In genomic region chr20:35511814-35512420, GRCh38 we compare ENCODE assay signal across 1 cellular context.
TF ChIP-seq lines count a peak whose summit lies in the region.

No MANE protein-coding gene starts in this region.

TF ChIP-seq in HepG2, 621 proteins besides CTCF, POLR2A, EP300 and RAD21 (continued from another document):
- TF ChIP-seq STAG1 (CRISPR knock-in tag; IDR thresholded peaks at IDR 0.05) (peak; percentile 89), HMGXB3 (CRISPR knock-in tag; IDR thresholded peaks at IDR 0.05; ENCODE audit: borderline replicate concordance) (peak; percentile 32; the same call in 1 of the 2 replicates), CSRNP2 (CRISPR knock-in tag; conservative IDR thresholded peaks at IDR 0.05; ENCODE audit: low read depth) (no peak), MIXL1 (CRISPR knock-in tag; IDR thresholded peaks at IDR 0.05) (0 out of 2 replicates have a peak, but pooled peaks have one; percentile 16), ZNF792 (CRISPR knock-in tag; IDR thresholded peaks at IDR 0.05) (peak; percentile 25; the same call in 1 of the 2 replicates), ZNF543 (CRISPR knock-in tag; IDR thresholded peaks at IDR 0.05) (no peak), SMC3 (IDR thresholded peaks at IDR 0.05; ENCODE audit: low read length) (peak; percentile 76), CHD4 (IDR thresholded peaks at IDR 0.05; ENCODE audit: borderline replicate concordance, low read length) (no peak), NR2F2 (IDR thresholded peaks at IDR 0.05; ENCODE audit: borderline replicate concordance, low read depth) (no peak), ZNF746 (CRISPR knock-in tag; IDR thresholded peaks at IDR 0.05) (no peak), POGK (CRISPR knock-in tag; conservative IDR thresholded peaks at IDR 0.05) (no peak), ZNF704 (CRISPR knock-in tag; IDR thresholded peaks at IDR 0.05; ENCODE audit: borderline replicate concordance) (0 out of 2 replicates have a peak, but pooled peaks have one; percentile 69), IRF2 (CRISPR knock-in tag; IDR thresholded peaks at IDR 0.05) (0 out of 2 replicates have a peak, but pooled peaks have one; percentile 21), CREB3 (CRISPR knock-in tag; IDR thresholded peaks at IDR 0.05) (no peak), ZNF451 (CRISPR knock-in tag; IDR thresholded peaks at IDR 0.05) (0 out of 2 replicates have a peak, but pooled peaks have one; percentile 24), RBM22 (optimal IDR thresholded peaks at IDR 0.05; ENCODE audit: low read length) (peak; percentile 61), ZNF563 (CRISPR knock-in tag; IDR thresholded peaks at IDR 0.05) (0 out of 2 replicates have a peak, but pooled peaks have one; percentile 33)
